ENCODE assay signal across 11 cellular contexts in genomic region chr17:79942591-79943353, GRCh38.
DNase-seq lines count a peak whose midpoint lies in the region; ATAC-seq, FAIRE-seq and TF ChIP-seq lines count a peak whose summit lies in the region.
"Had no signal": no experiment of that assay in that cellular context is flagged by ENCODE, and none has a peak within 500 bp of the region (broad histone marks: within the 10 kb centered on the region; RNA-seq: fewer than 3 reads in every experiment).

No MANE protein-coding gene starts in this region.

- H2AFZ ChIP-seq in neural progenitor cell (replicated peaks): no peak overlapping the region

- H3F3A ChIP-seq in neural progenitor cell (ENCODE audit: low read depth): no peaks in the 10 kb centered on the region

- peaks cover under 1% of the 10 kb centered on the region for H3K27me3 Mint-ChIP-seq in CD4-positive, alpha-beta T cell
- peaks cover 6% of the 10 kb centered on the region for H3K27me3 Mint-ChIP-seq in neural progenitor cell (ENCODE audit: insufficient read depth, low read depth)

- no peak overlapping the region for H3K4me2 ChIP-seq in neural progenitor cell

- no peaks in the 10 kb centered on the region for H3K79me2 ChIP-seq in neural progenitor cell (ENCODE audit: low read depth)

- H3K27ac ChIP-seq in CD4-positive, alpha-beta T cell (ENCODE audit: low read depth, low read length): no peak overlapping the region
- H3K27ac ChIP-seq in Peyer's patch: peak overlapping the region in 1 of 4 donors; percentile 38
- no peak overlapping the region for H3K27ac ChIP-seq in dorsolateral prefrontal cortex
- H3K27ac ChIP-seq in neural progenitor cell: no peak overlapping the region
- H3K27ac ChIP-seq: colonic mucosa had no signal

- H3K9ac ChIP-seq in neural progenitor cell: no peak overlapping the region

- H3K4me3 ChIP-seq in Peyer's patch (no peak overlapping the region), dorsolateral prefrontal cortex (no peak overlapping the region), neural progenitor cell (no peak overlapping the region)
- H3K4me3 ChIP-seq: colonic mucosa had no signal

- H3K36me3 ChIP-seq in Peyer's patch (peaks cover 0 to 32% (median 0%) of the 10 kb centered on the region in 3 donors), neural progenitor cell (no peaks in the 10 kb centered on the region)
- H3K36me3 ChIP-seq: colonic mucosa had no signal

- no peak overlapping the region for H3K4me3 Mint-ChIP-seq in CD4-positive, alpha-beta T cell
- peak overlapping the region; percentile 64 for H3K4me3 Mint-ChIP-seq in neural progenitor cell
- H3K4me3 Mint-ChIP-seq: mesothelial cell of epicardium had no signal

- peaks cover 16% of the 10 kb centered on the region for H4K20me1 ChIP-seq in neural progenitor cell (ENCODE audit: low read depth)

- no peak overlapping the region for H3K27ac Mint-ChIP-seq in CD4-positive, alpha-beta T cell
- H3K27ac Mint-ChIP-seq in neural progenitor cell: peak overlapping the region; percentile 50
- H3K27ac Mint-ChIP-seq: mesothelial cell of epicardium had no signal

- TF ChIP-seq POLR2A in Peyer's patch (IDR thresholded peaks at IDR 0.05): no peak

- H3K4me1 ChIP-seq in Peyer's patch (peaks cover 0 to 7% (median 0%) of the 10 kb centered on the region in 4 donors), neural progenitor cell (peaks cover 4% of the 10 kb centered on the region)
- H3K4me1 ChIP-seq: colonic mucosa had no signal

- H3K27me3 ChIP-seq in CD4-positive, alpha-beta T cell (ENCODE audit: control insufficient read depth, insufficient read depth, low read length): no peaks in the 10 kb centered on the region
- H3K27me3 ChIP-seq in Peyer's patch: no peaks in the 10 kb centered on the region
- no peaks in the 10 kb centered on the region for H3K27me3 ChIP-seq in dorsolateral prefrontal cortex
- H3K27me3 ChIP-seq in neural progenitor cell: no peaks in the 10 kb centered on the region
- H3K27me3 ChIP-seq: colonic mucosa had no signal

- peaks cover 7% of the 10 kb centered on the region for H3K4me1 Mint-ChIP-seq in CD4-positive, alpha-beta T cell (ENCODE audit: low read depth)
- H3K4me1 Mint-ChIP-seq in neural progenitor cell: peaks cover 34% of the 10 kb centered on the region
- H3K4me1 Mint-ChIP-seq: mesothelial cell of epicardium had no signal

- ATAC-seq in CD4-positive, alpha-beta T cell (ENCODE audit: poor library complexity): peak; percentile 17
- no peak for ATAC-seq in GM18907 (IDR thresholded peaks at IDR 0.05; ENCODE audit: unreplicated experiment)
- ATAC-seq in GM21526 (IDR thresholded peaks at IDR 0.05; ENCODE audit: low FRiP score, unreplicated experiment): no peak

- no peaks in the 10 kb centered on the region for H3K9me3 ChIP-seq in CD4-positive, alpha-beta T cell (ENCODE audit: control insufficient read depth, low read length)
- H3K9me3 ChIP-seq in Peyer's patch: no peaks in the 10 kb centered on the region
- H3K9me3 ChIP-seq in neural progenitor cell (ENCODE audit: low read depth): no peaks in the 10 kb centered on the region
- H3K9me3 ChIP-seq: colonic mucosa had no signal

- no peak for DNase-seq in CD4-positive, alpha-beta T cell
- DNase-seq in Peyer's patch (peak in 2 of 3 donors; percentile 29 to 58), dorsolateral prefrontal cortex (peak in 6 of 10 donors; percentile 2 to 41 (median 24)), neural progenitor cell (ENCODE audit: low spot score) (no peak), HT-29 (ENCODE audit: low spot score) (no peak), D721Med (ENCODE audit: insufficient read length, low spot score) (no peak)
- DNase-seq: colonic mucosa, NCI-H2029 treated with DMSO at 0.1 percent for 48 hours had no signal

- intact Hi-C loops in CD4-positive, alpha-beta T cell (cut with DNase I, micrococcal nuclease): no loop called here
- intact Hi-C loops in dorsolateral prefrontal cortex (cut with DNase I): no loop called here

- no peaks in the 10 kb centered on the region for H3K9me3 Mint-ChIP-seq in CD4-positive, alpha-beta T cell
- H3K9me3 Mint-ChIP-seq in neural progenitor cell: no peaks in the 10 kb centered on the region
- H3K9me3 Mint-ChIP-seq: mesothelial cell of epicardium had no signal

- POLR2A ChIA-PET in CD4-positive, alpha-beta T cell (lab: Charles Lee): no interaction called here

- no peak for FAIRE-seq in D721Med (lab: Jason Lieb, UNC)

- no peak for TF ChIP-seq CTCF in CD4-positive, alpha-beta T cell (IDR thresholded peaks at IDR 0.05)
- TF ChIP-seq CTCF in Peyer's patch (IDR thresholded peaks at IDR 0.05): no peak
- no peak for TF ChIP-seq CTCF in dorsolateral prefrontal cortex (IDR thresholded peaks at IDR 0.05 in 54 of 56, conservative IDR thresholded peaks at IDR 0.05 in 2 of 56; ENCODE audit: low read depth in 1 of 56, partially characterized antibody in 56 of 56)
- no peak for TF ChIP-seq CTCF in neural progenitor cell (IDR thresholded peaks at IDR 0.05)
- no peak for TF ChIP-seq CTCF in D721Med (IDR thresholded peaks at IDR 0.05; ENCODE audit: insufficient read depth, missing control alignments)

- H3K36me3 Mint-ChIP-seq in CD4-positive, alpha-beta T cell (ENCODE audit: low read depth): no peaks in the 10 kb centered on the region
- H3K36me3 Mint-ChIP-seq in neural progenitor cell: peaks cover 42% of the 10 kb centered on the region

- CTCF ChIA-PET in CD4-positive, alpha-beta T cell (lab: Charles Lee): no interaction called here

Comparison
In these comparisons a context has a peak if more than half of its experiments do, and no peak if none do; other contexts are left out.
1. DNase-seq: peak in Peyer's patch (2 of 3) and dorsolateral prefrontal cortex (6 of 10); none in CD4-positive, alpha-beta T cell (0 of 10), neural progenitor cell (single experiment), HT-29 (single experiment) and D721Med (single experiment).